7 cellular contexts compared by ENCODE assay signal in the genomic region with DNA sequence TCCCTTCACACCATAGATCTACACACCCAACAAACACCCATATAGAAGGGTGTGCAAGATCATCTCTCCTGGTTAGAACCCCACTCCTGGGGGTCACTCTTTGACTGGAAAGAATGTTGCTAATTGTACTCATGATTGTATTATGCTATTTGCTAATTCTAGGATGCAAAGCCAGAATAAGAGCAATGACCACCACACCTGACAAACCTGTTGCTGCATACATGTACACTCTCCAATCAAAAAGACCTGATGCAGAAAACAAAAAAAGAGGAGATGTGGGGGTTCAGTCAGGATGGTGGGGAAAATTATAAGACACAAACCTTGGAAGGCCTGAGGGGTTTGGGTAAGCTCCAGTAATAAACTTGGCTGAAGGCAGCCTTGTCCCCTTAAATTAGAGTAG.
"Had no signal": no experiment of that assay in that cellular context is flagged by ENCODE, and none has a peak within 500 bp of the region (broad histone marks: within the 10 kb centered on the region; RNA-seq: fewer than 3 reads in every experiment).

No MANE protein-coding gene starts in this region.

- H3K27ac Mint-ChIP-seq: GM23338, H9, HFFc6 had no signal

- H3K36me3 ChIP-seq: HAP-1 had no signal

- H3K9ac ChIP-seq: GM23248 had no signal

- H3K4me1 Mint-ChIP-seq: GM23338 had no signal

- H3K27ac ChIP-seq: GM23248 had no signal

- H3K9me3 ChIP-seq: HAP-1 had no signal

- H3K4me3 Mint-ChIP-seq: GM23338, H9, HFFc6 had no signal

- DNase-seq: GOT3, H9, HCEC 1CT, HFFc6 had no signal

- H3K4me3 ChIP-seq: GM23248, GM23338, HAP-1 had no signal

- H3K4me1 ChIP-seq: HAP-1 had no signal
